ENCODE assay signal across 1 cellular context in genomic region chr1:67532452-67533216, GRCh38.
TF ChIP-seq lines count a peak whose summit lies in the region.

No MANE protein-coding gene starts in this region.

TF ChIP-seq in HepG2, 621 proteins besides CTCF, POLR2A, EP300 and RAD21 (continued from another document):
- TF ChIP-seq ATF6 (CRISPR knock-in tag; conservative IDR thresholded peaks at IDR 0.05), result no peak
- peak; percentile 28; the same call in 1 of the 2 replicates for TF ChIP-seq SIX1 (CRISPR knock-in tag; IDR thresholded peaks at IDR 0.05; ENCODE audit: borderline replicate concordance)
- no peak for TF ChIP-seq KLF6 (CRISPR knock-in tag; IDR thresholded peaks at IDR 0.05)
- TF ChIP-seq ZNF224 (CRISPR knock-in tag; IDR thresholded peaks at IDR 0.05), result no peak
- TF ChIP-seq ZNF350 (CRISPR knock-in tag; IDR thresholded peaks at IDR 0.05; ENCODE audit: borderline replicate concordance, low read depth), result peak; percentile 30; the same call in 1 of the 2 replicates
- TF ChIP-seq ATF3 (CRISPR knock-in tag; IDR thresholded peaks at IDR 0.05), result no peak
- no peak for TF ChIP-seq BCL6 (CRISPR knock-in tag; IDR thresholded peaks at IDR 0.05)
- TF ChIP-seq SP4 (CRISPR knock-in tag; IDR thresholded peaks at IDR 0.05), result no peak
- TF ChIP-seq SOX5 (CRISPR knock-in tag; IDR thresholded peaks at IDR 0.05; ENCODE audit: borderline replicate concordance), result peak; percentile 35; the same call in 1 of the 2 replicates
- TF ChIP-seq MLLT10 (CRISPR knock-in tag; IDR thresholded peaks at IDR 0.05), result no peak
- no peak for TF ChIP-seq THAP7 (CRISPR knock-in tag; IDR thresholded peaks at IDR 0.05)
- 0 out of 2 replicates have a peak, but pooled peaks have one; percentile 51 for TF ChIP-seq MEIS2 (CRISPR knock-in tag; IDR thresholded peaks at IDR 0.05)
- no peak for TF ChIP-seq ZNF740 (CRISPR knock-in tag; IDR thresholded peaks at IDR 0.05)
- no peak for TF ChIP-seq TCF7 (IDR thresholded peaks at IDR 0.05; ENCODE audit: low read depth)
- TF ChIP-seq GLI4 (CRISPR knock-in tag; IDR thresholded peaks at IDR 0.05; ENCODE audit: borderline replicate concordance), result no peak
- 0 out of 2 replicates have a peak, but pooled peaks have one; percentile 34 for TF ChIP-seq ZFX (CRISPR knock-in tag; IDR thresholded peaks at IDR 0.05; ENCODE audit: low read depth)
- TF ChIP-seq SATB2 (CRISPR knock-in tag; IDR thresholded peaks at IDR 0.05), result 0 out of 2 replicates have a peak, but pooled peaks have one; percentile 22
- TF ChIP-seq ZNF878 (CRISPR knock-in tag; IDR thresholded peaks at IDR 0.05), result 0 out of 2 replicates have a peak, but pooled peaks have one; percentile 18
- TF ChIP-seq HOMEZ (CRISPR knock-in tag; IDR thresholded peaks at IDR 0.05; ENCODE audit: low read depth), result peak; percentile 44; the same call in 1 of the 2 replicates
- TF ChIP-seq CC2D1A (CRISPR knock-in tag; IDR thresholded peaks at IDR 0.05), result no peak
- no peak for TF ChIP-seq PATZ1 (CRISPR knock-in tag; IDR thresholded peaks at IDR 0.05)
- no peak for TF ChIP-seq TOPORS (CRISPR knock-in tag; IDR thresholded peaks at IDR 0.05)
- no peak for TF ChIP-seq MXI1 (IDR thresholded peaks at IDR 0.05; ENCODE audit: borderline replicate concordance, low read depth, low read length)
- TF ChIP-seq MTF1 (CRISPR knock-in tag; IDR thresholded peaks at IDR 0.05), result no peak
- TF ChIP-seq NFE2L2 (IDR thresholded peaks at IDR 0.05; ENCODE audit: low read length), result no peak
- no peak for TF ChIP-seq ZNF251 (CRISPR knock-in tag; IDR thresholded peaks at IDR 0.05)
- TF ChIP-seq CBX2 (IDR thresholded peaks at IDR 0.05; ENCODE audit: low read depth, low read length), result no peak
- TF ChIP-seq CBX2 (CRISPR knock-in tag; IDR thresholded peaks at IDR 0.05; ENCODE audit: low read depth), result no peak
- TF ChIP-seq EHMT2 (IDR thresholded peaks at IDR 0.05; ENCODE audit: borderline replicate concordance, low read depth, low read length), result no peak
- TF ChIP-seq NCOA2 (CRISPR knock-in tag; IDR thresholded peaks at IDR 0.05), result peak; percentile 24; the same call in 1 of the 2 replicates
- TF ChIP-seq ZBTB33 (CRISPR knock-in tag; IDR thresholded peaks at IDR 0.05), result peak; percentile 58
- TF ChIP-seq ZNF512B (CRISPR knock-in tag; IDR thresholded peaks at IDR 0.05; ENCODE audit: borderline replicate concordance), result no peak
- TF ChIP-seq RBFOX2 (IDR thresholded peaks at IDR 0.05; ENCODE audit: low read depth, low read length), result 0 out of 2 replicates have a peak, but pooled peaks have one; percentile 8
- TF ChIP-seq ZNF572 (CRISPR knock-in tag; IDR thresholded peaks at IDR 0.05), result no peak
- TF ChIP-seq BORCS8-MEF2B (CRISPR knock-in tag; IDR thresholded peaks at IDR 0.05), result no peak
- no peak for TF ChIP-seq ZNF543 (CRISPR knock-in tag; IDR thresholded peaks at IDR 0.05)
- no peak; the same call in 1 of the 2 replicates for TF ChIP-seq NCOR1 (IDR thresholded peaks at IDR 0.05; ENCODE audit: borderline replicate concordance, low read length)
- TF ChIP-seq STAG1 (CRISPR knock-in tag; IDR thresholded peaks at IDR 0.05), result peak; percentile 79
- peak; percentile 62 for TF ChIP-seq ARID3A (IDR thresholded peaks at IDR 0.05; ENCODE audit: low read depth, low read length)
- TF ChIP-seq NR2C2 (CRISPR knock-in tag; IDR thresholded peaks at IDR 0.05; ENCODE audit: borderline replicate concordance), result no peak
- TF ChIP-seq ZNF282 (IDR thresholded peaks at IDR 0.05; ENCODE audit: partially characterized antibody), result no peak
- 0 out of 2 replicates have a peak, but pooled peaks have one; percentile 21 for TF ChIP-seq MAX (IDR thresholded peaks at IDR 0.05)
- TF ChIP-seq FOXA3 (CRISPR knock-in tag; IDR thresholded peaks at IDR 0.05), result peak; percentile 52; the same call in 1 of the 2 replicates
- TF ChIP-seq CSRNP2 (CRISPR knock-in tag; conservative IDR thresholded peaks at IDR 0.05; ENCODE audit: low read depth), result no peak
- no peak for TF ChIP-seq MIER2 (CRISPR knock-in tag; IDR thresholded peaks at IDR 0.05)
- TF ChIP-seq IKZF4 (CRISPR knock-in tag; IDR thresholded peaks at IDR 0.05; ENCODE audit: borderline replicate concordance, low read depth, not compliant biosample characterization), result no peak
